Comparison of ENCODE assay signal across 13 cellular contexts in the genomic region with DNA sequence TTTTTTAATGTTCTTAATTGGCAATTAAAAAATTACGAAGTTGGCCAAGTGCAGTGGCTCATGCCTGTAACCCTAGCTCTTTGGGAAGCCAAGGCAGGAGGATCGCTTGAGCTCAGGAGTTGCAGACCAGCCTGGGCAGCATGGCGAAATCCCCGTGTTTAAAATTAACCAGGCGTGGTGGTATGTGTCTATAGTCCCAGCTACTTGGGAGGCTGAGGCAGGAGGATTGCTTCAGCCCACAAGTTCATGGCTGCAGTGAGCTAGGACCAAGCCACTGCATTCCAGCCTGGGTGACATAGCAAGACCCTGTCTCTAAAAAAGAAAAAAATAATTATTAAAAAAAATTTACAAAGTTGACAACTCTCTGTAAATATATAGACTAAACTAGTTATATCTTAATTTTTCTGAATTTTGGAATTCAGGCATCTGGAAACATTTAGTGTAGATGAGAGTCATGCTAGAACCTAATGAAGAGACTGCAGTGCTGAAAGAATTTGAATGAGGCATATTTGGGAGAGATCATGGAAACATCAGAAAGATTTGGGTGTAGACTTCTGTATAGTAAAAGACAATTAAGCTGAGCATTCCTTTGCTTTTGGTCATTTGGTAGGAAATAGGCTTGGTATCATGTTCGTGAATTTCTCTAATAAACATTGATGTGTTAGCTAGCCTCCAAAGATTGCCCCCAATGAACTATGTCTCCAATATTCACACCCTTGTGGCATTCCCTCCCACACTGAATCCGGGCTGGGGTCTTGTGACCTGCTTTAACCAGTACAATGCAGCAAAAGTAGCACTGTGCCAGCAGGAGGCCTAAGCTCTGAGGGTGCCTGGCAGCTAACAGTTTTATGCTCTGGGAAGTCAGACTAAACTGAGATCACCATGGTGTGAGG. TPM values are rescaled to one million over a fixed set of nuclear protein-coding genes. Genes with fewer than 3 reads are reported as not detected.
DNase-seq lines count a peak whose midpoint lies in the region; ATAC-seq and TF ChIP-seq lines count a peak whose summit lies in the region.
"Had no signal": no experiment of that assay in that cellular context is flagged by ENCODE, and none has a peak within 500 bp of the region (broad histone marks: within the 10 kb centered on the region; RNA-seq: fewer than 3 reads in every experiment).

No MANE protein-coding gene starts in this region.

- no peaks in the 10 kb centered on the region for H3K27me3 Mint-ChIP-seq in activated naive CD8-positive, alpha-beta T cell treated with anti-CD3 and anti-CD28 coated beads, Interleukin-2, amount 50 U/mL, for 24 hours

- H3K27ac Mint-ChIP-seq in activated naive CD8-positive, alpha-beta T cell treated with anti-CD3 and anti-CD28 coated beads, Interleukin-2, amount 50 U/mL, for 24 hours: no peak overlapping the region
- H3K27ac Mint-ChIP-seq: activated naive CD4-positive, alpha-beta T cell treated with anti-CD3 and anti-CD28 coated beads, Interleukin-2, amount 50 U/mL, for 72 hours had no signal

- H3K27me3 ChIP-seq in ascending aorta (no peaks in the 10 kb centered on the region), lower lobe of right lung (ENCODE audit: low read depth) (no peaks in the 10 kb centered on the region), right atrium auricular region (no peaks in the 10 kb centered on the region), esophagus squamous epithelium (no peaks in the 10 kb centered on the region)

- H3K4me3 ChIP-seq in AG09309 (ENCODE audit: control insufficient read depth, low read depth, low read length) (no peak overlapping the region), ascending aorta (no peak overlapping the region), lower lobe of right lung (no peak overlapping the region), right atrium auricular region (no peak overlapping the region), esophagus squamous epithelium (no peak overlapping the region)

- H3K4me1 ChIP-seq in ascending aorta: peaks cover 13 to 24% of the 10 kb centered on the region in 2 donors
- H3K4me1 ChIP-seq in lower lobe of right lung: peaks cover 19% of the 10 kb centered on the region
- peaks cover 0 to 8% of the 10 kb centered on the region in 2 donors for H3K4me1 ChIP-seq in right atrium auricular region
- peaks cover 0 to 31% (median 0%) of the 10 kb centered on the region in 3 donors for H3K4me1 ChIP-seq in esophagus squamous epithelium

- peaks cover 13% of the 10 kb centered on the region for H3K4me1 Mint-ChIP-seq in activated naive CD8-positive, alpha-beta T cell treated with anti-CD3 and anti-CD28 coated beads, Interleukin-2, amount 50 U/mL, for 24 hours

- ATAC-seq in lower lobe of right lung (no peak), GM19452 (IDR thresholded peaks at IDR 0.05; ENCODE audit: unreplicated experiment) (no peak)
- ATAC-seq in activated naive CD8-positive, alpha-beta T cell treated with anti-CD3 and anti-CD28 coated beads, Interleukin-2, amount 50 U/mL, for 24 hours: no peak
- ATAC-seq: activated CD4-positive, CD25-positive, alpha-beta regulatory T cell treated with anti-CD3 and anti-CD28 coated beads, Interleukin-2, amount 50 U/mL, for 24 hours; activated naive CD4-positive, alpha-beta T cell treated with anti-CD3 and anti-CD28 coated beads, Interleukin-2, amount 50 U/mL, for 72 hours; naive thymus-derived CD8-positive, alpha-beta T cell had no signal

- peak; percentile 81 for DNase-seq in AG09309 (ENCODE audit: low read depth)
- DNase-seq in HT1080 (ENCODE audit: low read depth): peak; percentile 7
- DNase-seq in ascending aorta (ENCODE audit: low spot score in 2 of 2): no peak
- no peak for DNase-seq in lower lobe of right lung
- DNase-seq in right atrium auricular region (ENCODE audit: low spot score): no peak
- no peak for DNase-seq in activated naive CD8-positive, alpha-beta T cell treated with anti-CD3 and anti-CD28 coated beads, Interleukin-2, amount 50 U/mL, for 24 hours
- no peak for DNase-seq in esophagus squamous epithelium (lab: John Stamatoyannopoulos, UW)
- DNase-seq: effector memory CD4-positive, alpha-beta T cell; naive thymus-derived CD8-positive, alpha-beta T cell had no signal

- H3K9me3 Mint-ChIP-seq in activated naive CD8-positive, alpha-beta T cell treated with anti-CD3 and anti-CD28 coated beads, Interleukin-2, amount 50 U/mL, for 24 hours: no peaks in the 10 kb centered on the region
- H3K9me3 Mint-ChIP-seq: activated naive CD4-positive, alpha-beta T cell treated with anti-CD3 and anti-CD28 coated beads, Interleukin-2, amount 50 U/mL, for 72 hours; CD14-positive monocyte; naive thymus-derived CD8-positive, alpha-beta T cell had no signal

- peak overlapping the region; percentile 77 to 79 for H3K27ac ChIP-seq in ascending aorta
- peak overlapping the region; percentile 64 for H3K27ac ChIP-seq in lower lobe of right lung
- no peak overlapping the region for H3K27ac ChIP-seq in right atrium auricular region
- H3K27ac ChIP-seq in esophagus squamous epithelium: peak overlapping the region in 2 of 4 donors; percentile 36 to 71

- H3K4me3 Mint-ChIP-seq in activated naive CD8-positive, alpha-beta T cell treated with anti-CD3 and anti-CD28 coated beads, Interleukin-2, amount 50 U/mL, for 24 hours: no peak overlapping the region
- H3K4me3 Mint-ChIP-seq: CD14-positive monocyte; naive thymus-derived CD8-positive, alpha-beta T cell had no signal

- no peak for TF ChIP-seq POLR2A in esophagus squamous epithelium (IDR thresholded peaks at IDR 0.05)

- no peaks in the 10 kb centered on the region for H3K36me3 Mint-ChIP-seq in activated naive CD8-positive, alpha-beta T cell treated with anti-CD3 and anti-CD28 coated beads, Interleukin-2, amount 50 U/mL, for 24 hours (ENCODE audit: low read depth)
- H3K36me3 Mint-ChIP-seq: CD14-positive monocyte had no signal

- intact Hi-C loops in ascending aorta (cut with DNase I) (loop anchor here (10.0 kb wide), 1 partner anchor 1049 kb away; a partner anchor contains a TSS), lower lobe of right lung (cut with DNase I) (loop anchor here (10.0 kb wide), 1 partner anchor 49 kb away; no protein-coding TSS in a partner anchor), esophagus squamous epithelium (cut with DNase I) (no loop called here)

- 61 to 79% methylated on average over 7 of the region's 7 CpGs for WGBS in esophagus squamous epithelium, 2 donors

- no peak for TF ChIP-seq CTCF in AG09309 (IDR thresholded peaks at IDR 0.05; ENCODE audit: control insufficient read depth, insufficient read depth, low read depth, low read length, missing control alignments)
- TF ChIP-seq CTCF in ascending aorta (IDR thresholded peaks at IDR 0.05): no peak
- TF ChIP-seq CTCF in lower lobe of right lung (IDR thresholded peaks at IDR 0.05): no peak
- no peak for TF ChIP-seq CTCF in right atrium auricular region (IDR thresholded peaks at IDR 0.05)
- no peak for TF ChIP-seq CTCF in esophagus squamous epithelium (IDR thresholded peaks at IDR 0.05)

- H3K9me3 ChIP-seq in ascending aorta (no peaks in the 10 kb centered on the region), lower lobe of right lung (no peaks in the 10 kb centered on the region), right atrium auricular region (no peaks in the 10 kb centered on the region), esophagus squamous epithelium (no peaks in the 10 kb centered on the region)

- H3K36me3 ChIP-seq in ascending aorta (no peaks in the 10 kb centered on the region), lower lobe of right lung (no peaks in the 10 kb centered on the region), right atrium auricular region (no peaks in the 10 kb centered on the region), esophagus squamous epithelium (no peaks in the 10 kb centered on the region)

RNA-seq across cellular contexts. Expression of a gene that starts 4.2 kb away (rescaled TPM):
- 16.4 and 26.7 TPM in 2 replicates for total RNA-seq in HT1080 (2014; rRNA removed; shearing (Covaris generic))
- polyA plus RNA-seq in HT1080 (2015; cell fraction: cytosol; rRNA removed): 12.2 and 20.4 TPM in 2 replicates
- polyA plus RNA-seq in HT1080 (2015; cell fraction: nucleus; rRNA removed): 32.1 and 35.3 TPM in 2 replicates
- total RNA-seq in ascending aorta: 32.0 TPM
- total RNA-seq in lower lobe of right lung: 67.0 TPM
- total RNA-seq in right atrium auricular region: 10 to 100 TPM; 20.7 to 26.2 TPM
- 10 to 100 TPM; 17.6 to 58.2 (median 24.8) TPM for total RNA-seq in esophagus squamous epithelium

Comparison
In these comparisons a context has a peak if more than half of its experiments do, and no peak if none do; other contexts are left out.
1. DNase-seq: peak in AG09309 (single experiment) and HT1080 (single experiment); none in ascending aorta (0 of 2), lower lobe of right lung (single experiment), right atrium auricular region (single experiment), activated naive CD8-positive, alpha-beta T cell treated with anti-CD3 and anti-CD28 coated beads, Interleukin-2, amount 50 U/mL, for 24 hours (single experiment) and esophagus squamous epithelium (single experiment).
2. H3K27ac ChIP-seq: peak in ascending aorta (2 of 2) and lower lobe of right lung (single experiment); none in right atrium auricular region (0 of 2).